ENCODE assay signal across 1 cellular context in genomic region chr5:142833517-142834446, GRCh38.
A peak's percentile ranks its signal among the peaks of the same experiment; 100 is the strongest.
TF ChIP-seq lines count a peak whose summit lies in the region.

No MANE protein-coding gene starts in this region.

TF ChIP-seq in HepG2, 621 proteins besides CTCF, POLR2A, EP300 and RAD21 (continued from another document and continues in another):
- peak; percentile 53 to 59; a peak in 3 of 4 replicates for TF ChIP-seq NR2F1 (CRISPR knock-in tag; IDR thresholded peaks at IDR 0.05)
- TF ChIP-seq ZNF331 (CRISPR knock-in tag; IDR thresholded peaks at IDR 0.05), result peak; percentile 74
- no peak for TF ChIP-seq ERF (CRISPR knock-in tag; IDR thresholded peaks at IDR 0.05)
- TF ChIP-seq HMGXB3 (CRISPR knock-in tag; IDR thresholded peaks at IDR 0.05; ENCODE audit: borderline replicate concordance), result no peak
- no peak for TF ChIP-seq RNF219 (CRISPR knock-in tag; IDR thresholded peaks at IDR 0.05)
- peak; percentile 97 for TF ChIP-seq HNF4G (IDR thresholded peaks at IDR 0.05; ENCODE audit: borderline replicate concordance, low read depth, low read length)
- peak; percentile 85; the same call in 1 of the 2 replicates for TF ChIP-seq HNF4G (CRISPR knock-in tag; IDR thresholded peaks at IDR 0.05; ENCODE audit: borderline replicate concordance, low read depth)
- TF ChIP-seq FOXA1 (IDR thresholded peaks at IDR 0.05), result no peak
- TF ChIP-seq FOXA1 (CRISPR knock-in tag; IDR thresholded peaks at IDR 0.05), result peak; percentile 91
- no peak for TF ChIP-seq ZNF296 (CRISPR knock-in tag; conservative IDR thresholded peaks at IDR 0.05)
- TF ChIP-seq YEATS4 (CRISPR knock-in tag; IDR thresholded peaks at IDR 0.05; ENCODE audit: borderline replicate concordance), result no peak
- TF ChIP-seq ISX (CRISPR knock-in tag; conservative IDR thresholded peaks at IDR 0.05), result no peak
- TF ChIP-seq SNAI1 (CRISPR knock-in tag; IDR thresholded peaks at IDR 0.05; ENCODE audit: borderline replicate concordance), result no peak
- 0 out of 2 replicates have a peak, but pooled peaks have one; percentile 37 for TF ChIP-seq HMG20B (CRISPR knock-in tag; conservative IDR thresholded peaks at IDR 0.05)
- TF ChIP-seq ZNF292 (CRISPR knock-in tag; IDR thresholded peaks at IDR 0.05; ENCODE audit: borderline replicate concordance, low read depth), result peak; percentile 81; the same call in 1 of the 2 replicates
- TF ChIP-seq CSRNP1 (CRISPR knock-in tag; IDR thresholded peaks at IDR 0.05), result no peak
- no peak for TF ChIP-seq ATF5 (CRISPR knock-in tag; IDR thresholded peaks at IDR 0.05; ENCODE audit: low read depth)
- peak; percentile 70; the same call in 1 of the 2 replicates for TF ChIP-seq ATF2 (CRISPR knock-in tag; IDR thresholded peaks at IDR 0.05)
- TF ChIP-seq ZBTB34 (CRISPR knock-in tag; IDR thresholded peaks at IDR 0.05), result no peak
- no peak for TF ChIP-seq MXD1 (CRISPR knock-in tag; IDR thresholded peaks at IDR 0.05)
- no peak for TF ChIP-seq NFRKB (IDR thresholded peaks at IDR 0.05)
- TF ChIP-seq HMG20A (CRISPR knock-in tag; IDR thresholded peaks at IDR 0.05; ENCODE audit: borderline replicate concordance), result peak; percentile 81; the same call in 1 of the 2 replicates
- TF ChIP-seq KLF9 (CRISPR knock-in tag; IDR thresholded peaks at IDR 0.05; ENCODE audit: low read depth), result peak; percentile 28; the same call in 1 of the 2 replicates
- TF ChIP-seq RBFOX2 (IDR thresholded peaks at IDR 0.05; ENCODE audit: low read depth, low read length), result peak; percentile 56; the same call in 1 of the 2 replicates
- no peak for TF ChIP-seq CCDC6 (CRISPR knock-in tag; IDR thresholded peaks at IDR 0.05)
- peak; percentile 32; the same call in 1 of the 2 replicates for TF ChIP-seq SMC3 (IDR thresholded peaks at IDR 0.05; ENCODE audit: low read length)
- TF ChIP-seq ZNF652 (CRISPR knock-in tag; IDR thresholded peaks at IDR 0.05; ENCODE audit: borderline replicate concordance, low read depth), result peak; percentile 29; the same call in 1 of the 2 replicates
- peak; percentile 91 for TF ChIP-seq DPF2 (CRISPR knock-in tag; IDR thresholded peaks at IDR 0.05; ENCODE audit: borderline replicate concordance, low read depth)
- peak; percentile 94 for TF ChIP-seq GATAD2A (CRISPR knock-in tag; IDR thresholded peaks at IDR 0.05)
- no peak for TF ChIP-seq KLF15 (CRISPR knock-in tag; IDR thresholded peaks at IDR 0.05; ENCODE audit: borderline replicate concordance)
- no peak for TF ChIP-seq SMARCC2 (IDR thresholded peaks at IDR 0.05)
- no peak for TF ChIP-seq NPAS2 (CRISPR knock-in tag; IDR thresholded peaks at IDR 0.05; ENCODE audit: borderline replicate concordance)
- no peak for TF ChIP-seq JUN (CRISPR knock-in tag; IDR thresholded peaks at IDR 0.05)
- peak; percentile 88; the same call in 1 of the 2 replicates for TF ChIP-seq THRA (CRISPR knock-in tag; IDR thresholded peaks at IDR 0.05; ENCODE audit: borderline replicate concordance)
- TF ChIP-seq PHF21A (CRISPR knock-in tag; IDR thresholded peaks at IDR 0.05), result peak; percentile 68
- TF ChIP-seq MXI1 (IDR thresholded peaks at IDR 0.05; ENCODE audit: borderline replicate concordance, low read depth, low read length), result no peak
- TF ChIP-seq SALL1 (CRISPR knock-in tag; IDR thresholded peaks at IDR 0.05), result peak; percentile 96
- TF ChIP-seq RBAK (CRISPR knock-in tag; IDR thresholded peaks at IDR 0.05), result no peak
- TF ChIP-seq ARID5B (CRISPR knock-in tag; IDR thresholded peaks at IDR 0.05), result peak; percentile 97
- no peak for TF ChIP-seq ZNF207 (IDR thresholded peaks at IDR 0.05; ENCODE audit: borderline replicate concordance)
- TF ChIP-seq TFAP4 (IDR thresholded peaks at IDR 0.05; ENCODE audit: borderline replicate concordance, low read depth), result no peak
- no peak for TF ChIP-seq TBP (CRISPR knock-in tag; IDR thresholded peaks at IDR 0.05)
- peak; percentile 28; the same call in 1 of the 2 replicates for TF ChIP-seq MIXL1 (CRISPR knock-in tag; IDR thresholded peaks at IDR 0.05)
- peak; percentile 52 to 55; a peak in 3 of 4 replicates for TF ChIP-seq MAFK (conservative IDR thresholded peaks at IDR 0.05 in 1 of 2, IDR thresholded peaks at IDR 0.05 in 1 of 2; ENCODE audit: low read length in 2 of 2)
- no peak; the same call in 1 of the 2 replicates for TF ChIP-seq ZNF749 (CRISPR knock-in tag; IDR thresholded peaks at IDR 0.05; ENCODE audit: borderline replicate concordance)
